ENCODE assay signal across 13 cellular contexts in genomic region chr2:9668686-9669338, GRCh38. TPM values are rescaled to one million over a fixed set of nuclear protein-coding genes. Genes with fewer than 3 reads are reported as not detected.
DNase-seq lines count a peak whose midpoint lies in the region; ATAC-seq and TF ChIP-seq lines count a peak whose summit lies in the region.
"Had no signal": no experiment of that assay in that cellular context is flagged by ENCODE, and none has a peak within 500 bp of the region (broad histone marks: within the 10 kb centered on the region; RNA-seq: fewer than 3 reads in every experiment).

No MANE protein-coding gene starts in this region.

- H3K27me3 ChIP-seq in SJCRH30, result no peaks in the 10 kb centered on the region
- H3K27me3 ChIP-seq in osteoblast (ENCODE audit: insufficient read depth, low read length), result no peaks in the 10 kb centered on the region
- H3K27me3 ChIP-seq: adrenal gland had no signal

- H3K4me3 ChIP-seq in SJCRH30 (no peak overlapping the region), osteoblast (ENCODE audit: insufficient read depth, low read length) (no peak overlapping the region)
- H3K4me3 ChIP-seq: adrenal gland, coronary artery had no signal

- DNase-seq in DMS 273 (lab: John Stamatoyannopoulos, UW; ENCODE audit: unreplicated experiment) (peak; percentile 31), DMS 273 treated with DMSO at 0.1 percent for 48 hours (lab: John Stamatoyannopoulos, UW) (no peak), NCI-H2029 (lab: John Stamatoyannopoulos, UW) (peak; percentile 81), SJCRH30 (peak; percentile 50 to 61), pons (ENCODE audit: low spot score) (peak; percentile 46), osteoblast (ENCODE audit: insufficient read length, low spot score, missing footprints) (no peak), cerebellar nuclear complex (lab: John Stamatoyannopoulos, UW) (no peak)
- DNase-seq: activated T-cell treated with anti-CD3 and anti-CD28 coated beads for 4 hours, adrenal gland had no signal

- ATAC-seq in GM18907 (IDR thresholded peaks at IDR 0.05; ENCODE audit: unreplicated experiment), result no peak

- H3K79me2 ChIP-seq in osteoblast (ENCODE audit: insufficient read depth, low read length), result no peaks in the 10 kb centered on the region

- H4K20me1 ChIP-seq in osteoblast (ENCODE audit: insufficient read depth, low read length), result no peaks in the 10 kb centered on the region

- no peaks in the 10 kb centered on the region for H3K9me3 ChIP-seq in SJCRH30 (replicated peaks)
- no peaks in the 10 kb centered on the region for H3K9me3 ChIP-seq in osteoblast (ENCODE audit: low read depth, low read length)
- H3K9me3 ChIP-seq: adrenal gland, neutrophil had no signal

- no peak overlapping the region for H2AFZ ChIP-seq in osteoblast (ENCODE audit: low read length)

- H3K27ac ChIP-seq in SJCRH30 (peak overlapping the region; percentile 41), osteoblast (ENCODE audit: low read depth, low read length) (no peak overlapping the region)
- H3K27ac ChIP-seq: 22Rv1, adrenal gland, coronary artery, neutrophil had no signal

- H3K4me1 ChIP-seq in SJCRH30 (peaks cover 12% of the 10 kb centered on the region), osteoblast (ENCODE audit: insufficient read depth, low read length) (peaks cover 12% of the 10 kb centered on the region)
- H3K4me1 ChIP-seq: adrenal gland had no signal

- no peak overlapping the region for H3K4me2 ChIP-seq in osteoblast (ENCODE audit: insufficient read depth, low read length)

- H3K36me3 ChIP-seq in SJCRH30, result no peaks in the 10 kb centered on the region
- H3K36me3 ChIP-seq in osteoblast (ENCODE audit: insufficient read depth, low read length), result no peaks in the 10 kb centered on the region
- H3K36me3 ChIP-seq: adrenal gland, neutrophil had no signal

- TF ChIP-seq CTCF in osteoblast (IDR thresholded peaks at IDR 0.05; ENCODE audit: extremely low read depth, low read depth, low read length), result no peak

RNA-seq across cellular contexts. Expression of gene YWHAQ, which starts 38.0 kb away (rescaled TPM):
- 516 and 523 TPM in 2 replicates for total RNA-seq in SJCRH30 (2014; rRNA removed; shearing (Covaris generic))
- total RNA-seq in osteoblast, result 242 and 285 TPM in 2 replicates

Comparison
In these comparisons a context has a peak if more than half of its experiments do, and no peak if none do; other contexts are left out.
1. DNase-seq: peak in DMS 273 (single experiment), NCI-H2029 (single experiment), SJCRH30 (2 of 2) and pons (single experiment); none in DMS 273 treated with DMSO at 0.1 percent for 48 hours (single experiment), osteoblast (single experiment) and cerebellar nuclear complex (0 of 2).